ENCODE assay signal across 23 cellular contexts in genomic region chr7:99452541-99452940, GRCh38.
"Had no signal": no experiment of that assay in that cellular context is flagged by ENCODE, and none has a peak within 500 bp of the region (broad histone marks: within the 10 kb centered on the region; RNA-seq: fewer than 3 reads in every experiment).

No MANE protein-coding gene starts in this region.

- H3K4me3 ChIP-seq: coronary artery, esophagus muscularis mucosa, gastroesophageal sphincter, hepatocyte, lung, psoas muscle, testis, tibial nerve, upper lobe of right lung, vagina had no signal

- H3K4me2 ChIP-seq: hepatocyte had no signal

- H3K9me3 Mint-ChIP-seq: natural killer cell treated with Interleukin-12 subunit alpha and Interleukin-12 subunit beta and Interleukin-15 and Interleukin-18, amount 100 ng/mL, for 72 hours; stimulated activated naive B cell treated with anti-CD40 and anti-IgM and Interleukin-4, amounts not matched to agents 10 μg/mL and 1 μg/mL and 100 μg/mL, for 72 hours; stimulated activated naive CD8-positive, alpha-beta T cell treated with anti-CD3 and anti-CD28 coated beads, Interleukin-15, amount 100 ng/mL, for 72 hours had no signal

- H3K9me3 ChIP-seq: esophagus muscularis mucosa, gastroesophageal sphincter, psoas muscle, testis, tibial nerve, upper lobe of right lung, vagina had no signal

- H3K27me3 Mint-ChIP-seq: natural killer cell treated with Interleukin-12 subunit alpha and Interleukin-12 subunit beta and Interleukin-15 and Interleukin-18, amount 100 ng/mL, for 72 hours; stimulated activated naive B cell treated with anti-CD40 and anti-IgM and Interleukin-4, amounts not matched to agents 10 μg/mL and 1 μg/mL and 100 μg/mL, for 72 hours; stimulated activated naive CD8-positive, alpha-beta T cell treated with anti-CD3 and anti-CD28 coated beads, Interleukin-15, amount 100 ng/mL, for 72 hours had no signal

- H2AFZ ChIP-seq: hepatocyte had no signal

- H3K27ac ChIP-seq: coronary artery, esophagus muscularis mucosa, gastroesophageal sphincter, hepatocyte, psoas muscle, tibial nerve, upper lobe of right lung, vagina had no signal

- ATAC-seq: gastroesophageal sphincter; psoas muscle; sciatic nerve; stimulated activated naive B cell treated with anti-CD40 and anti-IgM and Interleukin-4, amounts not matched to agents 10 μg/mL and 1 μg/mL and 100 μg/mL, for 72 hours; stimulated activated naive CD8-positive, alpha-beta T cell treated with anti-CD3 and anti-CD28 coated beads, Interleukin-15, amount 100 ng/mL, for 72 hours; upper lobe of right lung had no signal

- H3K4me3 Mint-ChIP-seq: natural killer cell treated with Interleukin-12 subunit alpha and Interleukin-12 subunit beta and Interleukin-15 and Interleukin-18, amount 100 ng/mL, for 72 hours; stimulated activated naive B cell treated with anti-CD40 and anti-IgM and Interleukin-4, amounts not matched to agents 10 μg/mL and 1 μg/mL and 100 μg/mL, for 72 hours; stimulated activated naive CD8-positive, alpha-beta T cell treated with anti-CD3 and anti-CD28 coated beads, Interleukin-15, amount 100 ng/mL, for 72 hours had no signal

- H3K27me3 ChIP-seq: esophagus muscularis mucosa, gastroesophageal sphincter, hepatocyte, testis, tibial nerve, upper lobe of right lung, vagina had no signal

- H3K4me1 ChIP-seq: gastroesophageal sphincter, psoas muscle, tibial nerve, upper lobe of right lung had no signal

- H3K36me3 Mint-ChIP-seq: natural killer cell treated with Interleukin-12 subunit alpha and Interleukin-12 subunit beta and Interleukin-15 and Interleukin-18, amount 100 ng/mL, for 72 hours had no signal

- H3K27ac Mint-ChIP-seq: natural killer cell treated with Interleukin-12 subunit alpha and Interleukin-12 subunit beta and Interleukin-15 and Interleukin-18, amount 100 ng/mL, for 72 hours; stimulated activated naive B cell treated with anti-CD40 and anti-IgM and Interleukin-4, amounts not matched to agents 10 μg/mL and 1 μg/mL and 100 μg/mL, for 72 hours had no signal

- DNase-seq: effector CD8-positive, alpha-beta T cell; foreskin fibroblast; kidney; left cardiac atrium; mesenchymal stem cell; midbrain; psoas muscle; retina; stimulated activated CD4-positive, alpha-beta T cell treated with anti-CD3 and anti-CD28 coated beads, Interleukin-2, amount 100 ng/mL, for 24 hours; stimulated activated CD4-positive, alpha-beta T cell treated with anti-CD3 and anti-CD28 coated beads, Interleukin-4, amount 100 ng/mL, for 4 hours; stimulated activated naive B cell treated with anti-CD40 and anti-IgM and Interleukin-4, amounts not matched to agents 10 μg/mL and 1 μg/mL and 100 μg/mL, for 72 hours; stimulated activated naive CD8-positive, alpha-beta T cell treated with anti-CD3 and anti-CD28 coated beads, Interleukin-15, amount 100 ng/mL, for 72 hours; testis; upper lobe of right lung had no signal
